ENCODE assay signal across 8 cellular contexts in the genomic region with DNA sequence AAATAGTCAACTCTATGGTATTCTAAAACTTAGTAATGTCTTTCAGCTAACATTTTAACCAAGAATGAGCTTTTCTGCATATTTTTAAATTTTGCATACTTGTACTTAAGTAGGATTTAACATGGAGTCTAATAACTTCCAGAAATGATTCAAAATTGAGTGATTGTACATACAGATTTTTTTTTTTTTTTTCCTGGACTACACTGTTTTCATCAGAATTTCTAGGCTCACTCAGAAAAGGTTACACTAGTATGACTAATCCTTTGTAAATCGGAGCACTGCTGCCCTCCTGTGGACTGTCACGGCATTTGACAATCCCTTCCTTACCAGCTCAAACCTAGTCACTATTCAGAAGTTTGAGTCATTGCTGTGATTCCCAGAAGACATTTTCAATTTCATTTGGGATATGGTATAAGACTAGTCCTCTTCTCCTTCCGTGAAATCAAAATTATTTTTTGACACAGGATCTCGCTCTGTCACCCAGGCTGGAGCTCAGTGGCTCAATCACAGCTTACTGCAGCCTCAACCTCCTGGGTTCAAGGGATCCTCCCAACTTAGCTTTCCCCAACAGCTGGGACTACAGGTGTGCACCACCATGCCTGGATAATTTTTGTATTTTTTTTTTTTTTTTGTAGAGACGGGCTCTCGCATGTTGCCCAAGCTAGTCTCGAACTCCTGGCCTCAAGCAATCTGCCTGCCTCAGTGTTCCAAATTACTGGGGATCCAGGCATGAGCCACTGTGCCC. TPM values are rescaled to one million over a fixed set of nuclear protein-coding genes. Genes with fewer than 3 reads are reported as not detected.
DNase-seq lines count a peak whose midpoint lies in the region; ATAC-seq and TF ChIP-seq lines count a peak whose summit lies in the region.

No MANE protein-coding gene starts in this region.

- peaks cover 15% of the 10 kb centered on the region for H3K36me3 ChIP-seq in CD4-positive, alpha-beta memory T cell (ENCODE audit: insufficient read depth, low read length)
- H3K36me3 ChIP-seq in Panc1 (ENCODE audit: control insufficient read depth, insufficient read depth, low read length): peaks cover 6% of the 10 kb centered on the region

- H3K36me3 Mint-ChIP-seq in CD4-positive, alpha-beta memory T cell: peaks cover 11 to 47% of the 10 kb centered on the region in 2 donors
- H3K36me3 Mint-ChIP-seq in natural killer cell treated with Interleukin-12 subunit alpha and Interleukin-12 subunit beta and Interleukin-15 and Interleukin-18, amount 100 ng/mL, for 72 hours: peaks cover 10% of the 10 kb centered on the region

- POLR2A ChIA-PET in CD4-positive, alpha-beta memory T cell (lab: Charles Lee; ENCODE audit: partially characterized antibody): interaction anchor here (0.7 to 3.5 kb wide), 12 partner anchors 8 to 177 kb away, joined by 3 to 20 read pairs (median 6); no protein-coding TSS in a partner anchor
- POLR2A ChIA-PET in Panc1 (lab: Charles Lee): interaction anchor here (0.7 kb wide), 1 partner anchor 288 kb away, joined by 7 read pairs; no protein-coding TSS in a partner anchor

- in situ Hi-C loops in Panc1 (cut with HindIII; ENCODE audit: low pct_unique_long_range_greater_than_20kb, low sequenced_read_pairs): no loop called here

- H3K4me3 ChIP-seq in CD4-positive, alpha-beta memory T cell (ENCODE audit: low read length in 2 of 2): no peak overlapping the region
- no peak overlapping the region for H3K4me3 ChIP-seq in Panc1 (ENCODE audit: low read depth in 2 of 2, low read length in 2 of 2)

- TF ChIP-seq CTCF in GM20000 (IDR thresholded peaks at IDR 0.05; ENCODE audit: extremely low read depth, missing control alignments) (peak; percentile 72), Panc1 (IDR thresholded peaks at IDR 0.05) (peak; percentile 84)

- CTCF ChIA-PET in CD4-positive, alpha-beta memory T cell (lab: Charles Lee; ENCODE audit: partially characterized antibody): interaction anchor here (0.7 to 4.6 kb wide), 44 partner anchors 9 to 521 kb away, joined by 3 to 30 read pairs (median 6); a partner anchor contains a TSS
- CTCF ChIA-PET in Panc1 (lab: Charles Lee): interaction anchor here (0.6 to 1.7 kb wide), 15 partner anchors 10 to 806 kb away, joined by 3 to 12 read pairs (median 5); no protein-coding TSS in a partner anchor

- H3K27ac Mint-ChIP-seq in CD4-positive, alpha-beta memory T cell: peak overlapping the region in 3 of 7 donors; percentile 23 to 54 (median 26)
- no peak overlapping the region for H3K27ac Mint-ChIP-seq in natural killer cell treated with Interleukin-12 subunit alpha and Interleukin-12 subunit beta and Interleukin-15 and Interleukin-18, amount 100 ng/mL, for 72 hours

- ATAC-seq in Panc1: peak; percentile 95
- peak; percentile 83 to 89 for ATAC-seq in natural killer cell treated with Interleukin-12 subunit alpha and Interleukin-12 subunit beta and Interleukin-15 and Interleukin-18, amount 100 ng/mL, for 72 hours
- ATAC-seq in stimulated activated naive CD8-positive, alpha-beta T cell treated with anti-CD3 and anti-CD28 coated beads, Interleukin-15, Interleukin-2, amounts not matched to agents 100 U/mL and 50 U/mL, for 24 hours: peak; percentile 85

- no peaks in the 10 kb centered on the region for H3K27me3 ChIP-seq in CD4-positive, alpha-beta memory T cell (ENCODE audit: insufficient read depth, low read length)
- no peaks in the 10 kb centered on the region for H3K27me3 ChIP-seq in Panc1 (ENCODE audit: control insufficient read depth, insufficient read depth, low read length)

- H3K27me3 Mint-ChIP-seq in CD4-positive, alpha-beta memory T cell: no peaks in the 10 kb centered on the region
- no peaks in the 10 kb centered on the region for H3K27me3 Mint-ChIP-seq in natural killer cell treated with Interleukin-12 subunit alpha and Interleukin-12 subunit beta and Interleukin-15 and Interleukin-18, amount 100 ng/mL, for 72 hours

- peak; percentile 53 to 78 (median 58) for DNase-seq in CD4-positive, alpha-beta memory T cell
- DNase-seq in GM20000 (ENCODE audit: low spot score) (peak; percentile 67), HT1080 (ENCODE audit: low read depth) (peak; percentile 88), Panc1 (ENCODE audit: low read depth, low spot score) (peak; percentile 84), fibroblast of gingiva (ENCODE audit: low read depth) (peak; percentile 76)
- DNase-seq in activated T-cell treated with anti-CD3 and anti-CD28 coated beads, Interleukin-2, amount 50 U/mL, for 1 hour: peak; percentile 80
- DNase-seq in natural killer cell treated with Interleukin-12 subunit alpha and Interleukin-12 subunit beta and Interleukin-15 and Interleukin-18, amount 100 ng/mL, for 72 hours (ENCODE audit: low spot score): peak; percentile 77
- peak; percentile 82 for DNase-seq in stimulated activated naive CD8-positive, alpha-beta T cell treated with anti-CD3 and anti-CD28 coated beads, Interleukin-15, Interleukin-2, amounts not matched to agents 100 U/mL and 50 U/mL, for 24 hours

- peaks cover 32% of the 10 kb centered on the region for H3K4me1 ChIP-seq in CD4-positive, alpha-beta memory T cell (ENCODE audit: insufficient read depth, low read length)
- no peaks in the 10 kb centered on the region for H3K4me1 ChIP-seq in Panc1 (ENCODE audit: control insufficient read depth, insufficient read depth, low read length)

- no peak overlapping the region for H3K27ac ChIP-seq in CD4-positive, alpha-beta memory T cell (ENCODE audit: low read depth, low read length)
- no peak overlapping the region for H3K27ac ChIP-seq in Panc1 (ENCODE audit: low read length)

- H3K4me1 Mint-ChIP-seq in CD4-positive, alpha-beta memory T cell: peaks cover 38 to 52% (median 40%) of the 10 kb centered on the region in 4 donors
- peaks cover 33 to 44% of the 10 kb centered on the region in 2 donors for H3K4me1 Mint-ChIP-seq in natural killer cell treated with Interleukin-12 subunit alpha and Interleukin-12 subunit beta and Interleukin-15 and Interleukin-18, amount 100 ng/mL, for 72 hours (ENCODE audit: low read depth in 2 of 2)

- peaks cover 0 to 1% (median 0%) of the 10 kb centered on the region in 8 donors for H3K9me3 Mint-ChIP-seq in CD4-positive, alpha-beta memory T cell
- H3K9me3 Mint-ChIP-seq in natural killer cell treated with Interleukin-12 subunit alpha and Interleukin-12 subunit beta and Interleukin-15 and Interleukin-18, amount 100 ng/mL, for 72 hours: no peaks in the 10 kb centered on the region

- intact Hi-C loops in CD4-positive, alpha-beta memory T cell (cut with micrococcal nuclease): loop anchor here (1.0 to 5.0 kb wide), 5 partner anchors 45 to 166 kb away; a partner anchor contains a TSS
- intact Hi-C loops in Panc1 (cut with micrococcal nuclease; ENCODE audit: unreplicated experiment): loop anchor here (2.0 to 10.0 kb wide), 2 partner anchors 93 to 143 kb away; no protein-coding TSS in a partner anchor

- BruUV-seq in Panc1 (replicated peaks; lab: Mats Ljungman, UMichigan): no TSS peak

- no peak overlapping the region for H3K4me3 Mint-ChIP-seq in CD4-positive, alpha-beta memory T cell
- H3K4me3 Mint-ChIP-seq in natural killer cell treated with Interleukin-12 subunit alpha and Interleukin-12 subunit beta and Interleukin-15 and Interleukin-18, amount 100 ng/mL, for 72 hours: no peak overlapping the region

- H3K9me3 ChIP-seq in CD4-positive, alpha-beta memory T cell (ENCODE audit: control insufficient read depth in 1 of 2, low read length in 2 of 2): no peaks in the 10 kb centered on the region
- no peaks in the 10 kb centered on the region for H3K9me3 ChIP-seq in Panc1 (ENCODE audit: control insufficient read depth, insufficient read depth, low read depth, low read length)

RNA-seq across cellular contexts. Expression of a gene that starts 45.5 kb away (rescaled TPM):
- 100 to 1,000 TPM; 217 to 234 TPM for total RNA-seq in CD4-positive, alpha-beta memory T cell
- 100 to 1,000 TPM; 171 to 176 TPM for polyA plus RNA-seq in CD4-positive, alpha-beta memory T cell
- 50.3 and 56.7 TPM in 2 replicates for total RNA-seq in HT1080 (2014; rRNA removed; shearing (Covaris generic))
- polyA plus RNA-seq in HT1080 (2015; cell fraction: cytosol; rRNA removed): 91.6 and 108 TPM in 2 replicates
- polyA plus RNA-seq in HT1080 (2015; cell fraction: nucleus; rRNA removed): 526 and 613 TPM in 2 replicates
- total RNA-seq in Panc1 (2021; ENCODE audit: unreplicated experiment): 128 TPM
- 56.5 TPM for polyA plus RNA-seq in Panc1 (2012; ENCODE audit: insufficient read length)
- 100 to 1,000 TPM in 1 of 2 donors, 10 to 100 TPM in 1; 88.2 to 122 TPM for total RNA-seq in natural killer cell treated with Interleukin-12 subunit alpha and Interleukin-12 subunit beta and Interleukin-15 and Interleukin-18, amount 100 ng/mL, for 72 hours
